7 cellular contexts compared by ENCODE assay signal in the genomic region with DNA sequence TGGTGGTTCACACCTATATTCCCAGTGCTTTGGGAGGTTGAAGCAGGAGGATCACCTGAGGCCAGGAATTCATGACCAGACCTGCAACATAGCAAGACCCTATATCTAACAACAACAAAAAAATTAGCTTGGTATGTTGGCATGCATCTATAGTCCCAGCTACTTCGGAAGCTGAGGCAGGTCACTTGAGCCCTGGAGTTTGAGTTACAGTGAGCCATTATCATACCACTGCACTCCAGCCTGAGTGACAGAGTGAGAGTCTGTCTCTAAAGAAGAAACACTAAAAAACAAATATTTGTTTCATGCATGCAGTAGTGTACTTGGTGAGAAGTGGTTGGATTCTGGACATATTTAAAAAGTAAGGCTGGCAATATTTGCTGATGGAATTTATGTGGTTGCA.
"Had no signal": no experiment of that assay in that cellular context is flagged by ENCODE, and none has a peak within 500 bp of the region (broad histone marks: within the 10 kb centered on the region; RNA-seq: fewer than 3 reads in every experiment).

No MANE protein-coding gene starts in this region.

- H3K4me3 ChIP-seq: K562 had no signal

- ATAC-seq: HepG2, K562 had no signal

- H3K4me3 Mint-ChIP-seq: IgD-negative memory B cell had no signal

- H3K27me3 Mint-ChIP-seq: IgD-negative memory B cell had no signal

- DNase-seq: IMR-90, KBM-7, KG1 had no signal

- H3K4me1 Mint-ChIP-seq: IgD-negative memory B cell had no signal

- H3K27ac ChIP-seq: HL-60 had no signal
